In genomic region chr10:71767420-71768035, GRCh38 we compare ENCODE assay signal across 8 cellular contexts. TPM values are rescaled to one million over a fixed set of nuclear protein-coding genes. Genes with fewer than 3 reads are reported as not detected.
DNase-seq lines count a peak whose midpoint lies in the region; ATAC-seq, FAIRE-seq and TF ChIP-seq lines count a peak whose summit lies in the region.
"Had no signal": no experiment of that assay in that cellular context is flagged by ENCODE, and none has a peak within 500 bp of the region (broad histone marks: within the 10 kb centered on the region; RNA-seq: fewer than 3 reads in every experiment).

No MANE protein-coding gene starts in this region.

- TF ChIP-seq POLR2A in K562 (conservative IDR thresholded peaks at IDR 0.05) = no peak

- no peaks in the 10 kb centered on the region for H3K9me3 ChIP-seq in MG63
- no peaks in the 10 kb centered on the region for H3K9me3 ChIP-seq in K562 (replicated peaks; ENCODE audit: control insufficient read depth, insufficient read depth, low read depth, low read length)

- in situ Hi-C loops in K562 (cut with MboI) = no loop called here

- H3K4me1 ChIP-seq in K562 (replicated peaks in 1 of 2; ENCODE audit: control insufficient read depth in 2 of 2, insufficient read depth in 2 of 2, low read length in 2 of 2) = peaks cover 37 to 38% of the 10 kb centered on the region in 2 experiments

- no peak for FAIRE-seq in K562 (lab: Jason Lieb, UNC)

- H3K27me3 ChIP-seq in MG63 (no peaks in the 10 kb centered on the region), K562 (ENCODE audit: control insufficient read depth in 2 of 2, insufficient read depth in 2 of 2, low read length in 2 of 2) (no peaks in the 10 kb centered on the region)

- H3K4me3 ChIP-seq in MG63 (no peak overlapping the region), K562 (no peak overlapping the region)

- ATAC-seq in K562 (no peak), left lobe of liver (peak; percentile 33), HG02642 (IDR thresholded peaks at IDR 0.05; ENCODE audit: poor library complexity, unreplicated experiment) (no peak)

- POLR2A ChIA-PET in K562 (lab: Yijun Ruan, JAX) = interaction anchor here (0.5 to 1.2 kb wide), 11 partner anchors 8 to 208 kb away, joined by 3 to 6 read pairs (median 3); no protein-coding TSS in a partner anchor

- no TSS peak for BruUV-seq in K562 (replicated peaks; lab: Mats Ljungman, UMichigan)

- H3K9me1 ChIP-seq in K562 (ENCODE audit: control insufficient read depth, insufficient read depth, low read length) = no peaks in the 10 kb centered on the region

- WGBS in K562 (ENCODE audit: insufficient coverage, low coverage, missing lambda C conversion rate) = 56% methylated on average over 10 of the region's 10 CpGs

- H3K27ac ChIP-seq in K562 (ENCODE audit: extremely low read depth, low read depth, low read length) = no peak overlapping the region
- peak overlapping the region; percentile 11 for H3K27ac ChIP-seq in substantia nigra (ENCODE audit: low read depth, low read length, poor library complexity, severe bottlenecking)

- H2AFZ ChIP-seq in K562 (ENCODE audit: low read depth, low read length) = no peak overlapping the region

- TF ChIP-seq CTCF in K562 (IDR thresholded peaks at IDR 0.05 in 2 of 3, conservative IDR thresholded peaks at IDR 0.05 in 1 of 3; ENCODE audit: insufficient read depth in 2 of 3, low read depth in 1 of 3, low read length in 3 of 3) = no peak

- H3K9ac ChIP-seq in K562 (ENCODE audit: insufficient read depth in 1 of 2, low read depth in 2 of 2, low read length in 2 of 2) = no peak overlapping the region

- peaks cover 19% of the 10 kb centered on the region for H3K36me3 ChIP-seq in MG63
- no peaks in the 10 kb centered on the region for H3K36me3 ChIP-seq in K562 (ENCODE audit: control insufficient read depth, insufficient read depth, low read length)

- intact Hi-C loops in K562 (cut with micrococcal nuclease) = no loop called here

- no peak overlapping the region for H3K4me2 ChIP-seq in K562 (ENCODE audit: insufficient read depth, low read length)

- peak; percentile 86 for DNase-seq in MG63
- DNase-seq in K562 (ENCODE audit: extremely low read depth in 1 of 4, low spot score in 3 of 4) = no peak
- DNase-seq in left lobe of liver (ENCODE audit: low spot score) = no peak
- no peak for DNase-seq in substantia nigra (lab: John Stamatoyannopoulos, UW)
- no peak for DNase-seq in NCI-H510A (lab: John Stamatoyannopoulos, UW)
- no peak for DNase-seq in HPDE6-E6E7 (ENCODE audit: extremely low spot score)

- no peak for TF ChIP-seq RAD21 in K562 (CRISPR knock-in tag; conservative IDR thresholded peaks at IDR 0.05 in 1 of 2, IDR thresholded peaks at IDR 0.05 in 1 of 2)

- no peak for TF ChIP-seq EP300 in K562 (IDR thresholded peaks at IDR 0.05; ENCODE audit: low read length)

- CTCF ChIA-PET in K562 (lab: Yijun Ruan, JAX; ENCODE audit: low intra/inter-chr PET ratio) = no interaction called here

- H3K79me2 ChIP-seq in K562 (ENCODE audit: control insufficient read depth, insufficient read depth, low read length) = no peaks in the 10 kb centered on the region

- H4K20me1 ChIP-seq in K562 (replicated peaks; ENCODE audit: control insufficient read depth, insufficient read depth, low read length) = no peaks in the 10 kb centered on the region; the same call in none of the 2 replicates

TF ChIP-seq in K562, 482 proteins besides CTCF, POLR2A, EP300 and RAD21 (continues in another document):
- TF ChIP-seq TCF15 (CRISPR knock-in tag; IDR thresholded peaks at IDR 0.05) (no peak), ZBTB34 (CRISPR knock-in tag; IDR thresholded peaks at IDR 0.05) (no peak), ARID4B (CRISPR knock-in tag; IDR thresholded peaks at IDR 0.05) (0 out of 2 replicates have a peak, but pooled peaks have one; percentile 63), SNAPC5 (CRISPR knock-in tag; IDR thresholded peaks at IDR 0.05) (no peak)

RNA-seq across cellular contexts. Expression of gene VSIR, which starts 5.8 kb away (rescaled TPM):
- total RNA-seq in MG63 (2014; rRNA removed; shearing (Covaris generic); ENCODE audit: low replicate concordance) = 36.0 and 87.8 TPM in 2 replicates
- 4.2 and 14.4 TPM in 2 replicates for total RNA-seq in K562 (2011; cell fraction: chromatin; rRNA removed; ENCODE audit: low replicate concordance)
- 9.6 and 14.8 TPM in 2 replicates for total RNA-seq in K562 (2011; cell fraction: nucleolus; rRNA removed)
- 9.2 and 10.6 TPM in 2 replicates for total RNA-seq in K562 (2011; cell fraction: nucleoplasm; rRNA removed)
- total RNA-seq in K562 (2014; rRNA removed) (12.7 and 13.1 TPM in 2 replicates), K562 (2014; rRNA removed; fragmentation: Illumina TruSeq; extraction: Trizol) (2.4 and 3.0 TPM in 2 replicates), K562 (2015; rRNA removed; fragmentation: Illumina TruSeq; extraction: Trizol) (20.1 and 20.5 TPM in 2 replicates), K562 (2021) (15.2 and 15.7 TPM in 2 replicates), left lobe of liver (7.0 TPM)
- polyA plus RNA-seq in K562 (2011; rRNA removed) (6.3 and 7.9 TPM in 2 replicates), K562 (2014; fragmentation: Illumina TruSeq; extraction: Trizol) (12.1 and 15.1 TPM in 2 replicates), K562 (2014; fragmentation: Nextera tagmentation; extraction: Ambion mirVana) (under 1 TPM; 0.14 to 0.41 TPM), K562 (2014; rRNA removed) (9.3 and 12.6 TPM in 2 replicates)
- 4.8 and 19.8 TPM in 2 replicates for polyA plus RNA-seq in K562 (2011; cell fraction: cytosol; rRNA removed)
- 7.5 and 24.7 TPM in 2 replicates for polyA plus RNA-seq in K562 (2011; cell fraction: nucleus; rRNA removed)
- polyA plus RNA-seq in K562 (2012) = 17.5 and 209 TPM in 2 replicates
- polyA minus RNA-seq in K562 (2011; rRNA and poly(A)+ RNA removed) = 2.1 and 6.2 TPM in 2 replicates
- polyA minus RNA-seq in K562 (2011; cell fraction: cytosol; rRNA and poly(A)+ RNA removed) = 4.9 and 8.1 TPM in 2 replicates
- polyA minus RNA-seq in K562 (2011; cell fraction: nucleus; rRNA and poly(A)+ RNA removed) = 6.1 and 8.9 TPM in 2 replicates

RNA-seq across cellular contexts. Expression of gene C10orf105, which starts 48.0 kb away (rescaled TPM):
- total RNA-seq in MG63 (2014; rRNA removed; shearing (Covaris generic); ENCODE audit: low replicate concordance) = not detected in 2 replicates
- 0.09 TPM in 1 of 2 replicates, not detected in the other for total RNA-seq in K562 (2011; cell fraction: chromatin; rRNA removed; ENCODE audit: low replicate concordance)
- 0.17 TPM in 1 of 2 replicates, not detected in the other for total RNA-seq in K562 (2011; cell fraction: nucleolus; rRNA removed)
- not detected in 2 replicates for total RNA-seq in K562 (2011; cell fraction: nucleoplasm; rRNA removed)
- total RNA-seq in K562 (2014; rRNA removed) = not detected in 2 replicates
- total RNA-seq in K562 (2014; rRNA removed; fragmentation: Illumina TruSeq; extraction: Trizol) = 0.03 and 0.04 TPM in 2 replicates
- 0.15 and 0.25 TPM in 2 replicates for total RNA-seq in K562 (2015; rRNA removed; fragmentation: Illumina TruSeq; extraction: Trizol)
- 0.09 TPM in 2 replicates for total RNA-seq in K562 (2021)
- 0.04 TPM in 2 replicates for polyA plus RNA-seq in K562 (2011; rRNA removed)
- 0.01 and 0.12 TPM in 2 replicates for polyA plus RNA-seq in K562 (2011; cell fraction: cytosol; rRNA removed)
- polyA plus RNA-seq in K562 (2011; cell fraction: nucleus; rRNA removed) = 0.10 TPM in 1 of 2 replicates, not detected in the other
- 0.40 and 0.58 TPM in 2 replicates for polyA plus RNA-seq in K562 (2012)
- 0.03 and 0.07 TPM in 2 replicates for polyA plus RNA-seq in K562 (2014; fragmentation: Illumina TruSeq; extraction: Trizol)
- polyA plus RNA-seq in K562 (2014; fragmentation: Nextera tagmentation; extraction: Ambion mirVana) = not detected
- 0.04 and 0.11 TPM in 2 replicates for polyA plus RNA-seq in K562 (2014; rRNA removed)
- polyA minus RNA-seq in K562 (2011; rRNA and poly(A)+ RNA removed) = 0.18 TPM in 1 of 2 replicates, not detected in the other
- polyA minus RNA-seq in K562 (2011; cell fraction: cytosol; rRNA and poly(A)+ RNA removed) = 0.19 TPM in 1 of 2 replicates, not detected in the other
- polyA minus RNA-seq in K562 (2011; cell fraction: nucleus; rRNA and poly(A)+ RNA removed) = under 0.01 and 0.11 TPM in 2 replicates
- not detected for total RNA-seq in left lobe of liver
- total RNA-seq: epithelial cell of proximal tubule had no signal
